ENCODE assay signal across 9 cellular contexts in genomic region chr4:77385124-77385969, GRCh38.
DNase-seq lines count a peak whose midpoint lies in the region; ATAC-seq and TF ChIP-seq lines count a peak whose summit lies in the region.
"Had no signal": no experiment of that assay in that cellular context is flagged by ENCODE, and none has a peak within 500 bp of the region (broad histone marks: within the 10 kb centered on the region; RNA-seq: fewer than 3 reads in every experiment).

No MANE protein-coding gene starts in this region.

- no peak overlapping the region for H3K9ac ChIP-seq in PC-3 (ENCODE audit: low read length)

- H3K27ac ChIP-seq in PC-3 (ENCODE audit: low read length) (no peak overlapping the region), neutrophil (no peak overlapping the region), testis (no peak overlapping the region)

- no peak for TF ChIP-seq POLR2A in testis (IDR thresholded peaks at IDR 0.05)

- TF ChIP-seq CTCF in BE2C (IDR thresholded peaks at IDR 0.05; ENCODE audit: low read depth, low read length): peak; percentile 87
- peak; percentile 70 for TF ChIP-seq CTCF in PC-3 (conservative IDR thresholded peaks at IDR 0.05; ENCODE audit: low read depth, low read length)
- peak; percentile 16 for TF ChIP-seq CTCF in neutrophil (IDR thresholded peaks at IDR 0.05)
- peak; percentile 50 to 81 (median 70) for TF ChIP-seq CTCF in testis (IDR thresholded peaks at IDR 0.05)

- H3K36me3 ChIP-seq in BE2C (no peaks in the 10 kb centered on the region), PC-3 (ENCODE audit: low read depth, low read length) (no peaks in the 10 kb centered on the region), neutrophil (no peaks in the 10 kb centered on the region), testis (ENCODE audit: low read depth, missing control alignments) (no peaks in the 10 kb centered on the region)

- peaks cover 6% of the 10 kb centered on the region for H3K4me1 Mint-ChIP-seq in activated T-helper 1 cell treated with anti-CD3 and anti-CD28 coated beads, Interleukin-12 subunit alpha, Interleukin-12 subunit beta, Interleukin-2, Interleukin-4 antibody, amounts not matched to agents 30 ng/mL and 10 ng/mL and 1 ng/mL, durations not matched to agents 14 hours and 24 hours and 36 hours (ENCODE audit: low read depth)

- H2AFZ ChIP-seq in PC-3 (ENCODE audit: low read length): no peak overlapping the region

- H3K4me3 ChIP-seq in BE2C (ENCODE audit: low read depth, low read length) (no peak overlapping the region), PC-3 (ENCODE audit: low read length) (no peak overlapping the region), neutrophil (ENCODE audit: low read depth in 1 of 2, low read length in 1 of 2) (no peak overlapping the region), testis (no peak overlapping the region)

- peaks cover 8% of the 10 kb centered on the region for H3K27me3 Mint-ChIP-seq in activated T-helper 1 cell treated with anti-CD3 and anti-CD28 coated beads, Interleukin-12 subunit alpha, Interleukin-12 subunit beta, Interleukin-2, Interleukin-4 antibody, amounts not matched to agents 30 ng/mL and 10 ng/mL and 1 ng/mL, durations not matched to agents 14 hours and 24 hours and 36 hours (ENCODE audit: insufficient read depth)

- H3K9me2 ChIP-seq in PC-3 (replicated peaks; ENCODE audit: low read length): no peaks in the 10 kb centered on the region

- H3K36me3 Mint-ChIP-seq in activated T-helper 1 cell treated with anti-CD3 and anti-CD28 coated beads, Interleukin-12 subunit alpha, Interleukin-12 subunit beta, Interleukin-2, Interleukin-4 antibody, amounts not matched to agents 30 ng/mL and 10 ng/mL and 1 ng/mL, durations not matched to agents 14 hours and 24 hours and 36 hours (ENCODE audit: low read depth): no peaks in the 10 kb centered on the region
- H3K36me3 Mint-ChIP-seq: IgD-negative memory B cell had no signal

- no TSS peak for BruUV-seq in PC-3 (replicated peaks; lab: Mats Ljungman, UMichigan)

- ATAC-seq in GM18868 (IDR thresholded peaks at IDR 0.05; ENCODE audit: unreplicated experiment): peak; percentile 78
- ATAC-seq in HG03520 (IDR thresholded peaks at IDR 0.05; ENCODE audit: unreplicated experiment): peak; percentile 48
- peak; percentile 73 for ATAC-seq in PC-3

- intact Hi-C loops in PC-3 (cut with micrococcal nuclease) (loop anchor here (1.0 kb wide), 5 partner anchors 33 to 313 kb away; no protein-coding TSS in a partner anchor), testis (cut with DNase I; ENCODE audit: low total_unique reads) (loop anchor here (10.0 kb wide), 1 partner anchor 229 kb away; no protein-coding TSS in a partner anchor)
- intact Hi-C loops in activated T-helper 1 cell treated with anti-CD3 and anti-CD28 coated beads, Interleukin-12 subunit alpha, Interleukin-12 subunit beta, Interleukin-2, Interleukin-4 antibody, amounts not matched to agents 30 ng/mL and 10 ng/mL and 1 ng/mL, durations not matched to agents 14 hours and 24 hours and 36 hours (cut with micrococcal nuclease): loop anchor here (1.0 kb wide), 5 partner anchors 48 to 313 kb away; no protein-coding TSS in a partner anchor

- no peaks in the 10 kb centered on the region for H4K20me1 ChIP-seq in PC-3 (ENCODE audit: low read length)

- CTCF ChIA-PET in PC-3 (lab: Charles Lee): no interaction called here

- H3K27me3 ChIP-seq in BE2C (no peaks in the 10 kb centered on the region; the same call in 1 of the 2 replicates), PC-3 (ENCODE audit: low read length) (peaks cover 23% of the 10 kb centered on the region), neutrophil (no peaks in the 10 kb centered on the region), testis (no peaks in the 10 kb centered on the region)

- no peaks in the 10 kb centered on the region for H3K79me2 ChIP-seq in PC-3 (ENCODE audit: low read length)

- H3K4me1 ChIP-seq in BE2C (no peaks in the 10 kb centered on the region), PC-3 (ENCODE audit: insufficient read depth, low read length) (no peaks in the 10 kb centered on the region), neutrophil (ENCODE audit: control insufficient read depth in 1 of 2, insufficient read depth in 1 of 2, low read depth in 1 of 2, low read length in 1 of 2) (no peaks in the 10 kb centered on the region), testis (no peaks in the 10 kb centered on the region)

- H3F3A ChIP-seq in PC-3 (ENCODE audit: low read length, unreplicated experiment): no peaks in the 10 kb centered on the region

- H3K4me2 ChIP-seq in PC-3 (ENCODE audit: low read length): no peak overlapping the region

- 15 to 25% methylated on average over 4 of the region's 4 CpGs for WGBS in testis, 2 donors

- H3K9me3 ChIP-seq in BE2C: no peaks in the 10 kb centered on the region
- H3K9me3 ChIP-seq in PC-3 (ENCODE audit: low read length): no peaks in the 10 kb centered on the region
- H3K9me3 ChIP-seq in neutrophil: no peaks in the 10 kb centered on the region
- no peaks in the 10 kb centered on the region for H3K9me3 ChIP-seq in testis

- H3K27ac Mint-ChIP-seq in activated T-helper 1 cell treated with anti-CD3 and anti-CD28 coated beads, Interleukin-12 subunit alpha, Interleukin-12 subunit beta, Interleukin-2, Interleukin-4 antibody, amounts not matched to agents 30 ng/mL and 10 ng/mL and 1 ng/mL, durations not matched to agents 14 hours and 24 hours and 36 hours: no peak overlapping the region

- DNase-seq in BE2C: peak; percentile 47
- DNase-seq in PC-3: peak; percentile 61
- peak; percentile 32 for DNase-seq in activated T-helper 1 cell treated with anti-CD3 and anti-CD28 coated beads, Interleukin-12 subunit alpha, Interleukin-12 subunit beta, Interleukin-2, Interleukin-4 antibody, amounts not matched to agents 30 ng/mL and 10 ng/mL and 1 ng/mL, durations not matched to agents 14 hours and 24 hours and 36 hours (ENCODE audit: low spot score)
- DNase-seq in fibroblast of the conjunctiva (ENCODE audit: low read depth): peak; percentile 56
- peak; percentile 79 for DNase-seq in testis

- no peak overlapping the region for H3K4me3 Mint-ChIP-seq in activated T-helper 1 cell treated with anti-CD3 and anti-CD28 coated beads, Interleukin-12 subunit alpha, Interleukin-12 subunit beta, Interleukin-2, Interleukin-4 antibody, amounts not matched to agents 30 ng/mL and 10 ng/mL and 1 ng/mL, durations not matched to agents 14 hours and 24 hours and 36 hours
- H3K4me3 Mint-ChIP-seq: IgD-negative memory B cell had no signal

- POLR2A ChIA-PET in PC-3 (lab: Charles Lee; ENCODE audit: unreplicated experiment): no interaction called here

- H3K9me3 Mint-ChIP-seq in activated T-helper 1 cell treated with anti-CD3 and anti-CD28 coated beads, Interleukin-12 subunit alpha, Interleukin-12 subunit beta, Interleukin-2, Interleukin-4 antibody, amounts not matched to agents 30 ng/mL and 10 ng/mL and 1 ng/mL, durations not matched to agents 14 hours and 24 hours and 36 hours: no peaks in the 10 kb centered on the region
- H3K9me3 Mint-ChIP-seq: IgD-negative memory B cell had no signal

Comparison
In these comparisons a context has a peak if more than half of its experiments do, and no peak if none do; other contexts are left out.
1. CTCF ChIP-seq: peak in every context shown above with its lines; median percentile 87 in BE2C; 70 in PC-3; 70 in testis; 16 in neutrophil.